Comparison of ENCODE assay signal across 9 cellular contexts in genomic region chr6:118725944-118726343, GRCh38.
DNase-seq lines count a peak whose midpoint lies in the region; ATAC-seq and TF ChIP-seq lines count a peak whose summit lies in the region.
"Had no signal": no experiment of that assay in that cellular context is flagged by ENCODE, and none has a peak within 500 bp of the region (broad histone marks: within the 10 kb centered on the region; RNA-seq: fewer than 3 reads in every experiment).

No MANE protein-coding gene starts in this region.

- POLR2A ChIA-PET in naive thymus-derived CD8-positive, alpha-beta T cell (lab: Charles Lee): interaction anchor here (0.7 to 3.0 kb wide), 9 partner anchors 12 to 80 kb away, joined by 3 to 36 read pairs (median 3); partner anchors contain the start of gene CEP85L

- DNase-seq in T-helper 2 cell (peak in 4 of 5 experiments; percentile 15 to 81 (median 51)), activated T-cell treated with anti-CD3 and anti-CD28 coated beads for 48 hours (ENCODE audit: low read depth) (peak; percentile 70), progenitor cell of endocrine pancreas (ENCODE audit: low spot score, unreplicated experiment) (no peak), HT-29 (ENCODE audit: low spot score) (no peak)
- peak; percentile 30 to 85 (median 56) for DNase-seq in naive thymus-derived CD8-positive, alpha-beta T cell
- DNase-seq: testis had no signal

- no peak for TF ChIP-seq CTCF in progenitor cell of endocrine pancreas (IDR thresholded peaks at IDR 0.05; ENCODE audit: unreplicated experiment)

- peak overlapping the region; percentile 21 to 74 (median 67) for H3K4me3 Mint-ChIP-seq in naive thymus-derived CD8-positive, alpha-beta T cell
- peak overlapping the region; percentile 35 for H3K4me3 Mint-ChIP-seq in stimulated activated naive CD8-positive, alpha-beta T cell treated with anti-CD3 and anti-CD28 coated beads, Interleukin-15, Interleukin-2, amounts not matched to agents 100 ng/mL and 50 ng/mL, for 24 hours
- no peak overlapping the region for H3K4me3 Mint-ChIP-seq in progenitor cell of endocrine pancreas (ENCODE audit: low read depth)

- H3K36me3 Mint-ChIP-seq in naive thymus-derived CD8-positive, alpha-beta T cell: no peaks in the 10 kb centered on the region
- H3K36me3 Mint-ChIP-seq in stimulated activated naive CD8-positive, alpha-beta T cell treated with anti-CD3 and anti-CD28 coated beads, Interleukin-15, Interleukin-2, amounts not matched to agents 100 ng/mL and 50 ng/mL, for 24 hours (ENCODE audit: low read depth): no peaks in the 10 kb centered on the region
- no peaks in the 10 kb centered on the region for H3K36me3 Mint-ChIP-seq in progenitor cell of endocrine pancreas (ENCODE audit: insufficient read depth)

- peaks cover 39 to 72% (median 62%) of the 10 kb centered on the region in 4 donors for H3K4me1 Mint-ChIP-seq in naive thymus-derived CD8-positive, alpha-beta T cell
- peaks cover 69% of the 10 kb centered on the region for H3K4me1 Mint-ChIP-seq in stimulated activated naive CD8-positive, alpha-beta T cell treated with anti-CD3 and anti-CD28 coated beads, Interleukin-15, Interleukin-2, amounts not matched to agents 100 ng/mL and 50 ng/mL, for 24 hours (ENCODE audit: low read depth)
- peaks cover 3% of the 10 kb centered on the region for H3K4me1 Mint-ChIP-seq in progenitor cell of endocrine pancreas (ENCODE audit: low read depth)

- peak; percentile 88 to 89 for ATAC-seq in naive thymus-derived CD8-positive, alpha-beta T cell
- ATAC-seq in GM21786 (IDR thresholded peaks at IDR 0.05; ENCODE audit: unreplicated experiment): no peak
- ATAC-seq: HCT116 had no signal

- no peaks in the 10 kb centered on the region for H3K27me3 Mint-ChIP-seq in naive thymus-derived CD8-positive, alpha-beta T cell
- H3K27me3 Mint-ChIP-seq in stimulated activated naive CD8-positive, alpha-beta T cell treated with anti-CD3 and anti-CD28 coated beads, Interleukin-15, Interleukin-2, amounts not matched to agents 100 ng/mL and 50 ng/mL, for 24 hours: no peaks in the 10 kb centered on the region
- peaks cover 9% of the 10 kb centered on the region for H3K27me3 Mint-ChIP-seq in progenitor cell of endocrine pancreas

- no peaks in the 10 kb centered on the region for H3K9me3 Mint-ChIP-seq in naive thymus-derived CD8-positive, alpha-beta T cell
- no peaks in the 10 kb centered on the region for H3K9me3 Mint-ChIP-seq in stimulated activated naive CD8-positive, alpha-beta T cell treated with anti-CD3 and anti-CD28 coated beads, Interleukin-15, Interleukin-2, amounts not matched to agents 100 ng/mL and 50 ng/mL, for 24 hours
- H3K9me3 Mint-ChIP-seq in progenitor cell of endocrine pancreas (ENCODE audit: low read depth): no peaks in the 10 kb centered on the region

- H3K27ac Mint-ChIP-seq in naive thymus-derived CD8-positive, alpha-beta T cell: peak overlapping the region; percentile 65 to 94 (median 84)
- peak overlapping the region; percentile 90 for H3K27ac Mint-ChIP-seq in stimulated activated naive CD8-positive, alpha-beta T cell treated with anti-CD3 and anti-CD28 coated beads, Interleukin-15, Interleukin-2, amounts not matched to agents 100 ng/mL and 50 ng/mL, for 24 hours
- H3K27ac Mint-ChIP-seq in progenitor cell of endocrine pancreas: no peak overlapping the region

Comparison
In these comparisons a context has a peak if more than half of its experiments do, and no peak if none do; other contexts are left out.
1. DNase-seq: peak in T-helper 2 cell (4 of 5), activated T-cell treated with anti-CD3 and anti-CD28 coated beads for 48 hours (single experiment) and naive thymus-derived CD8-positive, alpha-beta T cell (10 of 10); none in progenitor cell of endocrine pancreas (single experiment) and HT-29 (single experiment).